ENCODE assay signal across 8 cellular contexts in the genomic region with DNA sequence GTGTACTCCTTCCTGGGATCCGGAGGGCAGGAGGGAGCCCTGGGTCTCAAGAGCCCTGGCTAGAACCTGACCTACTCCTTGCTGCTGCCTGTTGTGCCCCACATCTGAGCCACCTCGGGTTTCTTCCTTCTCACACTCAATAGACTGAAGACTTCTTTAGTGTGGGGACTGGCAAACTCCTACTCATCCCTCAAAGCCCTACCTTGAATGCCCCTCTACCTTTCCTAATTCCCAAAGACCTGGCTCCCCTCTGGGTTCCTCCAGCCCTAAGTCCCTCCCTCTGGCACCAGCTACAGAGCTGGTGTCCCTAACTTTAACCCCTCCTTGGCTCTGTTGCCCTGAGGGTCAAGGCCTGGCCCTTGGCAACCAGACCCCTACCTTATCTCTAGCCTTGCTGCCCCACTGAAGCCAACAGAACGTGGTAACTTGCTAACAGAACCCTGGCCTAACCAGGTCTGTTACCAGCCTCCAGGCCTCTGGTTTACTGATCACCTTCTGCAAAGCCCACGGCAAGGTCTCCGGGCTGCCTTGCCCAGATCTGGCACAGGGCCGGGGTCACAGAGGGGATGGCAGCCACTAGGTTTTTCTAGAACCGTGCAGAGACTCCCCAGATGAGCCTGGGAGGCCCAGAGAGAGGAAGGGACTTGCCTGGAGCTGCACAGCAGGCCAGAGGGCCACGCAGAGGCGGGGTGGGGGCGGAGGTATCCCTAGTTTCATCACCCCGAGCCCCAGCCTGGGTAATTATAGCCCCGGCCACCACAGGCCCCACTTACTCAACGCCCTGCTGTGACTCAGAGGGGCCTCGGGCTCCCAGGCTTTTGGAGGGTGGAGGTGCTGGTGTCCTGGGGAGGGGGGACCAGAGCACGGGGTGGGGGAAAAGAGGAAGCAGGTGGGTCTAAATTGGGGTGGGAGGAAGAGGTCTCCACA. TPM values are rescaled to one million over a fixed set of nuclear protein-coding genes. Genes with fewer than 3 reads are reported as not detected.
DNase-seq lines count a peak whose midpoint lies in the region; ATAC-seq, FAIRE-seq and TF ChIP-seq lines count a peak whose summit lies in the region.

No MANE protein-coding gene starts in this region.

- peak overlapping the region; percentile 60 for H3K27ac ChIP-seq in lower lobe of right lung

- no peaks in the 10 kb centered on the region for H3K9me3 ChIP-seq in lower lobe of right lung

- H3K4me1 ChIP-seq in lower lobe of right lung, result peaks cover 28% of the 10 kb centered on the region

- H3K36me3 ChIP-seq in lower lobe of right lung, result peaks cover 79% of the 10 kb centered on the region

- intact Hi-C loops in Right ventricle myocardium inferior (cut with DNase I), result no loop called here
- intact Hi-C loops in cardiac septum (cut with DNase I), result no loop called here
- intact Hi-C loops in lower lobe of right lung (cut with DNase I), result no loop called here

- ATAC-seq in Right ventricle myocardium inferior (no peak), lower lobe of right lung (peak; percentile 53 to 60), GM19324 (IDR thresholded peaks at IDR 0.05; ENCODE audit: low FRiP score, unreplicated experiment) (no peak), GM21825 (IDR thresholded peaks at IDR 0.05; ENCODE audit: unreplicated experiment) (no peak)

- H3K4me3 ChIP-seq in lower lobe of right lung, result no peak overlapping the region

- no peak for FAIRE-seq in urothelium cell line (lab: Jason Lieb, UNC)

- DNase-seq in Right ventricle myocardium inferior (ENCODE audit: missing footprints), result peak; percentile 48
- DNase-seq in cardiac septum (ENCODE audit: low spot score), result no peak
- DNase-seq in amniotic epithelial cell (ENCODE audit: low read depth), result peak; percentile 74
- DNase-seq in lower lobe of right lung, result peak; percentile 80
- DNase-seq in urothelium cell line (ENCODE audit: low spot score), result peak; percentile 21
- no peak for DNase-seq in NCI-H524 treated with DMSO at 0.1 percent for 48 hours (lab: John Stamatoyannopoulos, UW)

- H3K27me3 ChIP-seq in lower lobe of right lung (ENCODE audit: low read depth), result no peaks in the 10 kb centered on the region

- no peak for TF ChIP-seq CTCF in lower lobe of right lung (IDR thresholded peaks at IDR 0.05)

RNA-seq across cellular contexts. Expression of a gene that starts 15.3 kb away (rescaled TPM):
- total RNA-seq in Right ventricle myocardium inferior, result 30.8 TPM
- 29.9 TPM for total RNA-seq in cardiac septum
- total RNA-seq in lower lobe of right lung, result 51.9 TPM

RNA-seq across cellular contexts. Expression of a gene that starts 43.9 kb away (rescaled TPM):
- total RNA-seq in Right ventricle myocardium inferior (16.1 TPM), cardiac septum (18.4 TPM), lower lobe of right lung (27.6 TPM)

Comparison
In these comparisons a context has a peak if more than half of its experiments do, and no peak if none do; other contexts are left out.
1. DNase-seq: peak in Right ventricle myocardium inferior (single experiment), amniotic epithelial cell (single experiment), lower lobe of right lung (single experiment) and urothelium cell line (single experiment); none in cardiac septum (single experiment) and NCI-H524 treated with DMSO at 0.1 percent for 48 hours (single experiment).
2. ATAC-seq: peak in lower lobe of right lung (2 of 2); none in Right ventricle myocardium inferior (single experiment), GM19324 (single experiment) and GM21825 (single experiment).